In the genomic region with DNA sequence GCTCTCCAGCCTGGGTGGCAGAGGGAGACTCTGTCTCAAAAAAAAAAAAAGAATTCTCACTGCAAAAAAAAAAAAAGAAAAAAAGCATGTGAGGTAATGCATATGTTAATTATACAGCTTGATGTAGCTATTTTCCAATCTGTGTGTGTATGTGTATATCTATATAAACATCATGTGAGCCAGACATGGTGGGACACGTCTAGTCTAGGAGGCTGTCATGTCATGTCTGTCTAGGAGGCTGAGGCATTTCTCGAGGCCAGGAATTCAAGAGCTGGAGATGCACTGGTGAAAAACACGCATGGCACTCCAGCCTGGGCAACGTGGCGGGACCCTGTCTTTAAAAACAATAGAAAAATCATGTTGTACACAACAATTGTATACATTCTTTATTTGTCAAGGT, we compare ENCODE assay signal across 1 cellular context.
TF ChIP-seq lines count a peak whose summit lies in the region.

No MANE protein-coding gene starts in this region.

TF ChIP-seq in HepG2, 621 proteins besides CTCF, POLR2A, EP300 and RAD21:
- no peak for TF ChIP-seq SRSF1 (optimal IDR thresholded peaks at IDR 0.05; ENCODE audit: low read depth, low read length)
- TF ChIP-seq ZBTB8A (CRISPR knock-in tag; IDR thresholded peaks at IDR 0.05; ENCODE audit: borderline replicate concordance, low read depth) = no peak
- no peak for TF ChIP-seq TBX3 (IDR thresholded peaks at IDR 0.05; ENCODE audit: borderline replicate concordance)
- TF ChIP-seq BRCA1 (CRISPR knock-in tag; IDR thresholded peaks at IDR 0.05) = no peak
- TF ChIP-seq NFKBIZ (CRISPR knock-in tag; IDR thresholded peaks at IDR 0.05) = no peak
- TF ChIP-seq, protein P1, sequence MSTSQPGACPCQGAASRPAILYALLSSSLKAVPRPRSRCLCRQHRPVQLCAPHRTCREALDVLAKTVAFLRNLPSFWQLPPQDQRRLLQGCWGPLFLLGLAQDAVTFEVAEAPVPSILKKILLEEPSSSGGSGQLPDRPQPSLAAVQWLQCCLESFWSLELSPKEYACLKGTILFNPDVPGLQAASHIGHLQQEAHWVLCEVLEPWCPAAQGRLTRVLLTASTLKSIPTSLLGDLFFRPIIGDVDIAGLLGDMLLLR (CRISPR knock-in tag; IDR thresholded peaks at IDR 0.05) = no peak
- TF ChIP-seq, protein P2, sequence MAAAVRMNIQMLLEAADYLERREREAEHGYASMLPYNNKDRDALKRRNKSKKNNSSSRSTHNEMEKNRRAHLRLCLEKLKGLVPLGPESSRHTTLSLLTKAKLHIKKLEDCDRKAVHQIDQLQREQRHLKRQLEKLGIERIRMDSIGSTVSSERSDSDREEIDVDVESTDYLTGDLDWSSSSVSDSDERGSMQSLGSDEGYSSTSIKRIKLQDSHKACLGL (CRISPR knock-in tag; IDR thresholded peaks at IDR 0.05) = no peak
- no peak for TF ChIP-seq SMARCC2 (IDR thresholded peaks at IDR 0.05)
- TF ChIP-seq, protein P3, sequence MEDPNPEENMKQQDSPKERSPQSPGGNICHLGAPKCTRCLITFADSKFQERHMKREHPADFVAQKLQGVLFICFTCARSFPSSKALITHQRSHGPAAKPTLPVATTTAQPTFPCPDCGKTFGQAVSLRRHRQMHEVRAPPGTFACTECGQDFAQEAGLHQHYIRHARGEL (CRISPR knock-in tag; IDR thresholded peaks at IDR 0.05) = no peak
